In the genomic region with DNA sequence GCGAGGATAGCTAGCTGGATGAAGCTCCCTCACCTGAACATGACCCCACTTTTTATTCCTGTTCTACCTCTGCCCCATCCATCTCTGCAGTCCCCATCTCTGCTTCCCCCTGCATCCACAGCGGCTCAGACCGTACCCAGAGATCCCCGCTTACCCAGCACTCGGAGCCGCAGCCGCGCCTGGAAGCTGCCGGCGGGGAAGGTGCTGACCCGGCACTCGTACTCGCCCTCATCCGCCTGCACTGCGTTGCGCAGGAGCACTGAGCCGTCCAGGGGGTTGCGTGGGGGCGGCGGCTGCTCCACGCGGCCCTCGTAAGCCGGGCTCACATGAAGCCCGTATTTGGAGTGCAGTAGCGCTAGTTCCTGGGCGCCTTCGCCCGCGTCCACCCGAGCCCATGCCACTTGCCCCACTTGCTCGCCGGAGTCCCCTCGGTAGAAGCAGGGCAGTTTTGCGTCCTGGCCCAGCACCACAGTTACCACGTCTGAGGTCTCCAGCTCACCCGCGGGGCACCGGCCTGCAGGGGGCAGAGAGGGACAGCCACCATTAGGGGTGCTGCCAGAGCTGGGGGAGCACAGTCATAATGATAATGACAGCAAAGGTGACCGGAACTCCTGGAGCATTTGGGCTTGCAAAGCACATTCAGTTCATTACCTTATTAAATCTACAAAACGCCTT, we compare ENCODE assay signal across 1 cellular context.
TF ChIP-seq lines count a peak whose summit lies in the region.

No MANE protein-coding gene starts in this region.

TF ChIP-seq in SK-N-SH treated with all-trans-retinoic acid at 6 μM for 48 hours, 23 proteins besides CTCF, POLR2A, EP300 and RAD21 (continued from another document):
- TF ChIP-seq, protein P1, sequence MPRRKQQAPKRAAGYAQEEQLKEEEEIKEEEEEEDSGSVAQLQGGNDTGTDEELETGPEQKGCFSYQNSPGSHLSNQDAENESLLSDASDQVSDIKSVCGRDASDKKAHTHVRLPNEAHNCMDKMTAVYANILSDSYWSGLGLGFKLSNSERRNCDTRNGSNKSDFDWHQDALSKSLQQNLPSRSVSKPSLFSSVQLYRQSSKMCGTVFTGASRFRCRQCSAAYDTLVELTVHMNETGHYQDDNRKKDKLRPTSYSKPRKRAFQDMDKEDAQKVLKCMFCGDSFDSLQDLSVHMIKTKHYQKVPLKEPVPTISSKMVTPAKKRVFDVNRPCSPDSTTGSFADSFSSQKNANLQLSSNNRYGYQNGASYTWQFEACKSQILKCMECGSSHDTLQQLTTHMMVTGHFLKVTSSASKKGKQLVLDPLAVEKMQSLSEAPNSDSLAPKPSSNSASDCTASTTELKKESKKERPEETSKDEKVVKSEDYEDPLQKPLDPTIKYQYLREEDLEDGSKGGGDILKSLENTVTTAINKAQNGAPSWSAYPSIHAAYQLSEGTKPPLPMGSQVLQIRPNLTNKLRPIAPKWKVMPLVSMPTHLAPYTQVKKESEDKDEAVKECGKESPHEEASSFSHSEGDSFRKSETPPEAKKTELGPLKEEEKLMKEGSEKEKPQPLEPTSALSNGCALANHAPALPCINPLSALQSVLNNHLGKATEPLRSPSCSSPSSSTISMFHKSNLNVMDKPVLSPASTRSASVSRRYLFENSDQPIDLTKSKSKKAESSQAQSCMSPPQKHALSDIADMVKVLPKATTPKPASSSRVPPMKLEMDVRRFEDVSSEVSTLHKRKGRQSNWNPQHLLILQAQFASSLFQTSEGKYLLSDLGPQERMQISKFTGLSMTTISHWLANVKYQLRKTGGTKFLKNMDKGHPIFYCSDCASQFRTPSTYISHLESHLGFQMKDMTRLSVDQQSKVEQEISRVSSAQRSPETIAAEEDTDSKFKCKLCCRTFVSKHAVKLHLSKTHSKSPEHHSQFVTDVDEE (CRISPR knock-in tag; IDR thresholded peaks at IDR 0.05): no peak
- TF ChIP-seq ZNF70 (CRISPR knock-in tag; IDR thresholded peaks at IDR 0.05): no peak
- no peak for TF ChIP-seq ZNF8 (CRISPR knock-in tag; IDR thresholded peaks at IDR 0.05)
- TF ChIP-seq PPARA (CRISPR knock-in tag; IDR thresholded peaks at IDR 0.05; ENCODE audit: borderline replicate concordance): no peak
- no peak for TF ChIP-seq OSR1 (CRISPR knock-in tag; IDR thresholded peaks at IDR 0.05)
